12 cellular contexts compared by ENCODE assay signal in the genomic region with DNA sequence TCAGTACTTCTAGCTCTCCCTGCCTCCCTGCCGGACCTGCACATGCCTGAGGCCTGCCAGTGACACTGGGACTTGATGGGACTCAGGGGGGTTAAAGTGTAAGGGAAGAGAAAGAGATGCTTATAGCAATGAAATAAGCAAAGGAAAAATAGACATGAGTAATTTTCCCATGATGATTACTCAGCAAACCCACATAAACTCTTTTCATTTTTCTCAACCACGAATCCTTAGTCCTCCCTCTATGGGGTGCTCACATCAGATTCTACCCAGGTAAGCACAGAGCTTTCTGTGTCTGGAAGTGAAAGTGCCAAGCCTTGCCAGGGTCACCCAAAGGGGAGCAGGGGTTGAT. TPM values are rescaled to one million over a fixed set of nuclear protein-coding genes. Genes with fewer than 3 reads are reported as not detected.
DNase-seq lines count a peak whose midpoint lies in the region; ATAC-seq and TF ChIP-seq lines count a peak whose summit lies in the region.
"Had no signal": no experiment of that assay in that cellular context is flagged by ENCODE, and none has a peak within 500 bp of the region (broad histone marks: within the 10 kb centered on the region; RNA-seq: fewer than 3 reads in every experiment).

No MANE protein-coding gene starts in this region.

- H3K36me3 ChIP-seq in OCI-LY7 (ENCODE audit: insufficient read depth, low read length) = no peaks in the 10 kb centered on the region
- H3K36me3 ChIP-seq in skeletal muscle satellite cell (ENCODE audit: insufficient read depth, low read length) = no peaks in the 10 kb centered on the region
- H3K36me3 ChIP-seq: WERI-Rb-1 had no signal

- peak overlapping the region; percentile 82 for H3K27ac ChIP-seq in OCI-LY7 (ENCODE audit: low read depth, low read length, poor library complexity, severe bottlenecking)
- H3K27ac ChIP-seq: WERI-Rb-1 had no signal

- H3K9me3 ChIP-seq in OCI-LY7 (ENCODE audit: low read length) (no peaks in the 10 kb centered on the region), skeletal muscle satellite cell (replicated peaks; ENCODE audit: low read length) (no peaks in the 10 kb centered on the region)

- H3K9ac ChIP-seq in skeletal muscle satellite cell (ENCODE audit: low read depth, low read length) = peak overlapping the region; percentile 14

- CTCF ChIA-PET in OCI-LY7 (lab: Charles Lee; ENCODE audit: unreplicated experiment) = interaction anchor here (0.7 to 0.9 kb wide), 2 partner anchors 16 kb away, joined by 3 read pairs; no protein-coding TSS in a partner anchor

- ATAC-seq in HG02763 (IDR thresholded peaks at IDR 0.05; ENCODE audit: unreplicated experiment) (no peak), left cardiac atrium (no peak)

- no peaks in the 10 kb centered on the region for H4K20me1 ChIP-seq in OCI-LY7 (ENCODE audit: insufficient read depth, low read length)

- H3K4me2 ChIP-seq in OCI-LY7 (ENCODE audit: low read length) = peak overlapping the region; percentile 71; the same call in 1 of the 2 replicates
- H3K4me2 ChIP-seq in skeletal muscle satellite cell (ENCODE audit: low read length) = peak overlapping the region; percentile 64

- no peaks in the 10 kb centered on the region for H3K79me2 ChIP-seq in OCI-LY7 (ENCODE audit: insufficient read depth, low read depth, low read length)

- peak; percentile 28 for DNase-seq in EL
- DNase-seq in OCI-LY7 (ENCODE audit: low spot score) = no peak
- peak; percentile 26 for DNase-seq in epithelial cell of proximal tubule (ENCODE audit: low read depth)
- no peak for DNase-seq in NCI-H446 (lab: John Stamatoyannopoulos, UW)
- DNase-seq in left cardiac atrium = no peak
- DNase-seq: Calu3; NCI-H1105; NCI-H526; stimulated activated CD4-positive, alpha-beta T cell treated with anti-CD3 and anti-CD28 coated beads, Interleukin-4, amount 100 ng/mL, for 24 hours; WERI-Rb-1 had no signal

- intact Hi-C loops in OCI-LY7 (cut with micrococcal nuclease; ENCODE audit: unreplicated experiment) (no loop called here), left cardiac atrium (cut with DNase I) (loop anchor here in 1 of 2 donors (10.0 kb wide), 1 partner anchor 314 kb away; no protein-coding TSS in a partner anchor)

- BruUV-seq in OCI-LY7 (replicated peaks; lab: Mats Ljungman, UMichigan) = no TSS peak

- H3K9me2 ChIP-seq in OCI-LY7 (ENCODE audit: insufficient read depth, low read length) = no peaks in the 10 kb centered on the region

- H2AFZ ChIP-seq in OCI-LY7 (ENCODE audit: low read length) = peak overlapping the region; percentile 53; the same call in 1 of the 2 replicates

- TF ChIP-seq CTCF in OCI-LY7 (conservative IDR thresholded peaks at IDR 0.05; ENCODE audit: low read length) (no peak), epithelial cell of proximal tubule (conservative IDR thresholded peaks at IDR 0.05; ENCODE audit: low read depth, low read length) (no peak)

- H3K4me1 ChIP-seq in OCI-LY7 (ENCODE audit: insufficient read depth, low read length, poor library complexity, severe bottlenecking) (peaks cover 53% of the 10 kb centered on the region), skeletal muscle satellite cell (ENCODE audit: control insufficient read depth, insufficient read depth, low read length) (peaks cover 12% of the 10 kb centered on the region)

- H3K4me3 ChIP-seq in OCI-LY7 (ENCODE audit: low read depth, low read length, poor library complexity, severe bottlenecking) (no peak overlapping the region), epithelial cell of proximal tubule (ENCODE audit: low read depth, low read length) (no peak overlapping the region), skeletal muscle satellite cell (ENCODE audit: low read length) (peak overlapping the region; percentile 35)

- POLR2A ChIA-PET in OCI-LY7 (lab: Charles Lee) = interaction anchor here (1.0 to 1.5 kb wide), 3 partner anchors 10 to 199 kb away, joined by 3 to 6 read pairs (median 3); no protein-coding TSS in a partner anchor

- H3K27me3 ChIP-seq in skeletal muscle satellite cell (ENCODE audit: control insufficient read depth, insufficient read depth, low read length) = peaks cover 13% of the 10 kb centered on the region

RNA-seq across cellular contexts. Expression of gene ANKRD62, which starts 44.8 kb away (rescaled TPM):
- 4.1 and 5.4 TPM in 2 replicates for total RNA-seq in OCI-LY7 (2014; rRNA removed; shearing (Covaris generic))
- total RNA-seq in OCI-LY7 (2022) = 7.1 and 7.3 TPM in 2 replicates
- total RNA-seq in epithelial cell of proximal tubule = not detected in 2 replicates
- total RNA-seq in skeletal muscle satellite cell (2012; rRNA removed) = not detected in 2 replicates
- not detected for total RNA-seq in left cardiac atrium
- total RNA-seq: Calu3 had no signal

Comparison
In these comparisons a context has a peak if more than half of its experiments do, and no peak if none do; other contexts are left out.
1. DNase-seq: peak in EL (single experiment) and epithelial cell of proximal tubule (single experiment); none in OCI-LY7 (single experiment), NCI-H446 (0 of 2) and left cardiac atrium (single experiment).